In the genomic region with DNA sequence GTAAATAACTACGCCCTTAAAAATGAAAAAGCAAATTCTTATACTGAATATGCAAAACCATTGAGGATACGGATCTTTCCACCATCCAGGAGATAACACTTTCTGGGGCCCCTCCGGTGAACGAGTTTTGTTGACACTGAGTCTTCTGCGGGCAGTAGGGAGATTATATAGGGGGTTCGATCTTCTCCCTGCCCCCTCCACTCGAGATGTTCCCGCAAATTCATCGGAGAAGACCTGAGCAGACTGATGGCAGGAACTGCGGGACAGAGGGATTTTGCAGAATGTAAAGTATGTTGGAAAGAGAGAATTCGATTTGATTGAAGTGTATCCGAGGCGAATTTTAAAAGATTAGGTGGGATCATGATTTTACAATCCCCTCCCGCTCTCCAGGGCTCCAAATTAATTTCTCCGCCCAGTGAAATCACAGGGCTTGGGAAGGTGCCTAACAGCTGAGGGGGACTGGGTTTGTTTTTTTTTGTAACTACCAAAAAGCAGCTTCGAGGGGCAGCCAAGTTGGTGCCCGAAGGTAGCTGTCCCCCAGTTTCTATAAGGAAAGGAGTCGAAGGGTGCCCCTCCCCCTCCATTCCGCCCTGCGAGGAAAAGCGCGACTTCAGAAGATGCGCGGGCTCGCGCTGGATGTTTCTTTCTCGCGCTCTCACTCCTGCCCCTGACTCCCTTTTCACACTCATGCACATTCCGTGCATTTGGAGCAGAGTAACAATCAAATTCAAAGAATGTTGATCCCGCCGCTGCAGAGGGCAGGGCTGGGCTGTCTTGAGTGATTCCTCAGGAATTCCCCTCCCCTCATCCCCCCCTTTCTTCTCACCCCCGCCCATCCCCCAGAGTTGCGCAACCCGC, we compare ENCODE assay signal across 8 cellular contexts.
DNase-seq lines count a peak whose midpoint lies in the region; ATAC-seq and TF ChIP-seq lines count a peak whose summit lies in the region.

No MANE protein-coding gene starts in this region.

- H3K4me3 Mint-ChIP-seq in nephron = peak overlapping the region; percentile 78 to 85 (median 78)

- no peaks in the 10 kb centered on the region for H3K9me3 Mint-ChIP-seq in nephron

- TF ChIP-seq CTCF in GM12865 (IDR thresholded peaks at IDR 0.05; ENCODE audit: insufficient read depth, low read depth, low read length, missing control alignments) (no peak), OCI-LY3 (IDR thresholded peaks at IDR 0.05; ENCODE audit: low read depth, low read length) (no peak), nephron (IDR thresholded peaks at IDR 0.05; ENCODE audit: unreplicated experiment in 3 of 3) (no peak)

- no peaks in the 10 kb centered on the region for H3K36me3 ChIP-seq in OCI-LY3 (replicated peaks; ENCODE audit: low read depth, low read length)

- H3K4me3 ChIP-seq in GM12865 (ENCODE audit: low read depth, low read length) (peak overlapping the region; percentile 65), OCI-LY3 (ENCODE audit: low read length) (peak overlapping the region; percentile 77)

- no peaks in the 10 kb centered on the region for H3K79me2 ChIP-seq in OCI-LY3 (ENCODE audit: low read length)

- H2AFZ ChIP-seq in OCI-LY3 (ENCODE audit: low read depth, low read length) = peak overlapping the region; percentile 82

- H3K27ac ChIP-seq in OCI-LY3 (ENCODE audit: low read length) = no peak overlapping the region

- H3K9ac ChIP-seq in OCI-LY3 (ENCODE audit: low read length) = peak overlapping the region; percentile 50

- no peak for ATAC-seq in HG02981 (IDR thresholded peaks at IDR 0.05; ENCODE audit: unreplicated experiment)
- ATAC-seq in HG03097 (IDR thresholded peaks at IDR 0.05; ENCODE audit: low FRiP score, unreplicated experiment) = no peak
- no peak for ATAC-seq in HG03565 (IDR thresholded peaks at IDR 0.05; ENCODE audit: unreplicated experiment)

- no peaks in the 10 kb centered on the region for H4K20me1 ChIP-seq in OCI-LY3 (ENCODE audit: insufficient read depth, low read length)

- peak overlapping the region; percentile 70 for H3K4me2 ChIP-seq in OCI-LY3 (ENCODE audit: low read length)

- H3K36me3 Mint-ChIP-seq in nephron (ENCODE audit: low read depth) = no peaks in the 10 kb centered on the region

- H3K4me1 Mint-ChIP-seq in nephron = peaks cover 12% of the 10 kb centered on the region

- peaks cover 18% of the 10 kb centered on the region for H3K4me1 ChIP-seq in OCI-LY3 (ENCODE audit: low read length)

- H3K27ac Mint-ChIP-seq in nephron = no peak overlapping the region

- peaks cover 86% of the 10 kb centered on the region for H3K27me3 Mint-ChIP-seq in nephron (ENCODE audit: low read depth)

- H3K9me3 ChIP-seq in OCI-LY3 (ENCODE audit: insufficient read depth, low read length) = no peaks in the 10 kb centered on the region

- H3K27me3 ChIP-seq in OCI-LY3 (ENCODE audit: low read depth, low read length) = peaks cover 19% of the 10 kb centered on the region

- DNase-seq in GM12865 (ENCODE audit: low read depth) (no peak), ecto neural progenitor cell (ENCODE audit: low spot score) (peak; percentile 52), RKO (ENCODE audit: low spot score) (no peak)
